ENCODE assay signal across 13 cellular contexts in genomic region chr1:187985897-187986654, GRCh38.
A peak's percentile ranks its signal among the peaks of the same experiment; 100 is the strongest.
DNase-seq lines count a peak whose midpoint lies in the region; ATAC-seq, FAIRE-seq and TF ChIP-seq lines count a peak whose summit lies in the region.
"Had no signal": no experiment of that assay in that cellular context is flagged by ENCODE, and none has a peak within 500 bp of the region (broad histone marks: within the 10 kb centered on the region; RNA-seq: fewer than 3 reads in every experiment).

No MANE protein-coding gene starts in this region.

- H3K4me1 ChIP-seq in lower lobe of right lung, result no peaks in the 10 kb centered on the region
- H3K4me1 ChIP-seq: parathyroid adenoma had no signal

- TF ChIP-seq CTCF in GM12865 (IDR thresholded peaks at IDR 0.05; ENCODE audit: insufficient read depth, low read depth, low read length, missing control alignments), result no peak
- TF ChIP-seq CTCF in WERI-Rb-1 (IDR thresholded peaks at IDR 0.05; ENCODE audit: low read depth, low read length), result no peak
- no peak for TF ChIP-seq CTCF in lower lobe of right lung (IDR thresholded peaks at IDR 0.05)

- peak; percentile 80 for ATAC-seq in GM19467 (IDR thresholded peaks at IDR 0.05; ENCODE audit: unreplicated experiment)
- peak; percentile 87 for ATAC-seq in HG02981 (IDR thresholded peaks at IDR 0.05; ENCODE audit: unreplicated experiment)
- no peak for ATAC-seq in lower lobe of right lung

- peak; percentile 5 for FAIRE-seq in TTC549 (lab: Jason Lieb, UNC)
- no peak for FAIRE-seq in HTR-8/SVneo (lab: Jason Lieb, UNC)

- H3K27ac ChIP-seq in WERI-Rb-1 (no peak overlapping the region), lower lobe of right lung (no peak overlapping the region)
- H3K27ac ChIP-seq: parathyroid adenoma had no signal

- H3K4me3 ChIP-seq in GM12865 (ENCODE audit: low read depth, low read length) (no peak overlapping the region), WERI-Rb-1 (ENCODE audit: low read depth, low read length) (no peak overlapping the region), lower lobe of right lung (no peak overlapping the region)

- H3K27me3 ChIP-seq in WERI-Rb-1 (ENCODE audit: insufficient read depth, low read depth, severe bottlenecking) (no peaks in the 10 kb centered on the region), lower lobe of right lung (ENCODE audit: low read depth) (no peaks in the 10 kb centered on the region)

- H3K36me3 ChIP-seq in WERI-Rb-1, result no peaks in the 10 kb centered on the region
- no peaks in the 10 kb centered on the region for H3K36me3 ChIP-seq in lower lobe of right lung

- DNase-seq in GM12865 (ENCODE audit: low read depth) (peak; percentile 64), WERI-Rb-1 (no peak), lower lobe of right lung (no peak), NCI-H345 treated with DMSO at 0.1 percent for 48 hours (lab: John Stamatoyannopoulos, UW; ENCODE audit: unreplicated experiment) (no peak), HTR-8/SVneo (ENCODE audit: insufficient read length, low spot score) (no peak)
- DNase-seq: activated naive CD4-positive, alpha-beta T cell treated with anti-CD3 and anti-CD28 coated beads, Interleukin-2, amount 10 ng/mL, durations not matched to agents 7 days and 5 days; effector CD8-positive, alpha-beta T cell; NCI-H2081; SHP77 had no signal

- intact Hi-C loops in lower lobe of right lung (cut with DNase I), result no loop called here

- H3K9me3 ChIP-seq in WERI-Rb-1 (ENCODE audit: severe bottlenecking) (no peaks in the 10 kb centered on the region), lower lobe of right lung (no peaks in the 10 kb centered on the region)

Comparison
In these comparisons a context has a peak if more than half of its experiments do, and no peak if none do; other contexts are left out.
1. ATAC-seq: peak in GM19467 (single experiment) and HG02981 (single experiment); none in lower lobe of right lung (0 of 2).